8 cellular contexts compared by ENCODE assay signal in the genomic region with DNA sequence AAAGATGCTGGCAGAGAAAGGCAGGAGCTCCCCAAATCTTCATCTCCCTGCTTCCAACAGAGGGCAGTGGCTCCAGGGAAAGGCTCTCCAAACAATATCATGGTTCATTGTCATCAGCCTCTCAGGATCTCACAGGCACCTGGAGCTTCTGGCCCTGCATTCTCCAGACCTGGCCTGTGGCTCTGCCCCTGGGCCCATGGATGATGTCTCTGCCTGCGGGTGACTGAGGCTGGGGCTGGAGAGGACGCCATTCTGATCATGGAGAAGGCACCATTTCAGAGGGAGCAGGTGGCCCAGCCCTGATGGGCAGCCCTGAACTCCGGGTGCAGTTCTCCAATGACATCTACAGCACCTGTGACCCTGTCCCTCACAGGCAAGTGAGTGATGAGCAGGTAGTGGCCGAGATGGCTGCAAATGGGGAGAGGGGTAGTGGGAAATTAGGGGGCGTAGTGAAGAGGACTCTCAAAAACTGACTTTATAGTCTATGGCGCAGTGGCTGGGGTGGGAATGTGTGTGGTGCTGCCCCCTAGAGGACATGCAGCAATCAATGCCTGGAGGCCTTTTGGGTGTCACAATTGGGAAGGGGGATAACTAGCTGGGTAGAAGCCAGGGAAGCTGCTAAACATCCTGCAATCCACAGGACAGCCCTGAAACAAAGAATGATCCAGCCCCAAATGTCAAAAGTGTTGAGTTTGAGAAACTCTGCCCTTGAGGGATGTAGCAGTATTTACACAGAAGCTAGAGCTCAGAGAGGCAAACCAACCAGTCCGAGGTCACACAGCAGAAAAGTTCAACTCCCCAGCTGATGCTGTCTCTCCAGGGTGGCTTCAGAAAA. TPM values are rescaled to one million over a fixed set of nuclear protein-coding genes. Genes with fewer than 3 reads are reported as not detected.
A peak's percentile ranks its signal among the peaks of the same experiment; 100 is the strongest.
DNase-seq lines count a peak whose midpoint lies in the region; ATAC-seq, FAIRE-seq and TF ChIP-seq lines count a peak whose summit lies in the region.

No MANE protein-coding gene starts in this region.

- peaks cover 40% of the 10 kb centered on the region; the same call in 1 of the 2 replicates for H3K4me1 ChIP-seq in HUES48 (ENCODE audit: control insufficient read depth, insufficient read depth, low read length)
- H3K4me1 ChIP-seq in H1 (replicated peaks in 1 of 4; ENCODE audit: control insufficient read depth in 3 of 4, insufficient read depth in 4 of 4, low read length in 3 of 4) = peaks cover 13 to 25% (median 21%) of the 10 kb centered on the region in 4 experiments
- peaks cover 48% of the 10 kb centered on the region for H3K4me1 ChIP-seq in upper lobe of right lung

- CTCF ChIA-PET in H1 (lab: Charles Lee; ENCODE audit: partially characterized antibody) = interaction anchor here (0.7 to 5.5 kb wide), 44 partner anchors 10 to 443 kb away, joined by 3 to 94 read pairs (median 3); no protein-coding TSS in a partner anchor

- no peak overlapping the region for H4K91ac ChIP-seq in H1 (replicated peaks; ENCODE audit: insufficient read length, low read length)

- H2AK5ac ChIP-seq in H1 (ENCODE audit: low read depth, low read length) = no peak overlapping the region

- TF ChIP-seq EP300 in H1 (IDR thresholded peaks at IDR 0.05; ENCODE audit: borderline replicate concordance in 1 of 2, low read depth in 2 of 2, low read length in 2 of 2) = no peak

- TF ChIP-seq CTCF in H1 (IDR thresholded peaks at IDR 0.05; ENCODE audit: control extremely low read depth in 1 of 3, insufficient read depth in 1 of 3, low read depth in 1 of 3, low read length in 3 of 3) = peak in 2 of 3 experiments; percentile 72 to 93; a peak in 3 of 4 replicates
- TF ChIP-seq CTCF in upper lobe of right lung (IDR thresholded peaks at IDR 0.05) = peak; percentile 65

- no peak overlapping the region for H3K56ac ChIP-seq in H1 (replicated peaks; ENCODE audit: insufficient read length, low read depth, low read length)

- peaks cover 13% of the 10 kb centered on the region for H3K79me1 ChIP-seq in H1 (ENCODE audit: low read depth, low read length)

- H3K9ac ChIP-seq in HUES48 (ENCODE audit: low read depth, low read length) = no peak overlapping the region
- peak overlapping the region in 1 of 4 experiments; percentile 20; a peak in 1 of 7 replicates for H3K9ac ChIP-seq in H1 (replicated peaks in 1 of 4; ENCODE audit: extremely low read depth in 1 of 4, low read depth in 3 of 4, low read length in 3 of 4)

- H3K14ac ChIP-seq in H1 (ENCODE audit: insufficient read length) = no peak overlapping the region

- TF ChIP-seq POLR2A in H1 (IDR thresholded peaks at IDR 0.05; ENCODE audit: control extremely low read depth in 1 of 2, low read depth in 2 of 2, low read length in 2 of 2) = peak in 1 of 2 experiments; percentile 7; a peak in 1 of 3 replicates

- H3K4me3 ChIP-seq in HUES48 (ENCODE audit: low read depth, low read length) (no peak overlapping the region), H1 (ENCODE audit: extremely low read depth in 1 of 4, insufficient read depth in 2 of 4, low read depth in 3 of 4, low read length in 4 of 4) (no peak overlapping the region), upper lobe of right lung (no peak overlapping the region)

- peaks cover 31 to 44% of the 10 kb centered on the region in 2 experiments for H4K20me1 ChIP-seq in H1 (replicated peaks in 1 of 2; ENCODE audit: control insufficient read depth in 1 of 2, insufficient read depth in 2 of 2, low read length in 2 of 2)

- intact Hi-C loops in upper lobe of right lung (cut with DNase I) = no loop called here

- H3K79me2 ChIP-seq in H1 (ENCODE audit: control insufficient read depth in 1 of 2, insufficient read depth in 2 of 2, low read length in 2 of 2) = peaks cover 8 to 72% of the 10 kb centered on the region in 2 experiments

- H3K36me3 ChIP-seq in HUES48 (ENCODE audit: control insufficient read depth, insufficient read depth, low read length) (no peaks in the 10 kb centered on the region), H1 (ENCODE audit: control insufficient read depth in 2 of 4, insufficient read depth in 4 of 4, low read length in 3 of 4) (peaks cover 0 to 3% (median 0%) of the 10 kb centered on the region in 4 experiments; a peak in 2 of 8 replicates), upper lobe of right lung (peaks cover 4% of the 10 kb centered on the region)

- H2BK5ac ChIP-seq in H1 (ENCODE audit: low read depth, low read length) = no peak overlapping the region

- H3K23ac ChIP-seq in H1 (ENCODE audit: insufficient read length) = no peak overlapping the region

- peak; percentile 51 to 55 for TF ChIP-seq RAD21 in H1 (IDR thresholded peaks at IDR 0.05 in 1 of 2, conservative IDR thresholded peaks at IDR 0.05 in 1 of 2; ENCODE audit: low read depth in 2 of 2, low read length in 2 of 2)

- peak; percentile 48 for DNase-seq in CD1c-positive myeloid dendritic cell (ENCODE audit: extremely low spot score)
- DNase-seq in activated CD4-positive, alpha-beta T cell treated with anti-CD3 and anti-CD28 coated beads for 4 hours = peak; percentile 33 to 42
- peak in 1 of 2 experiments; percentile 81 for DNase-seq in H1 (ENCODE audit: low read depth in 1 of 2, low spot score in 2 of 2)
- peak; percentile 39 for DNase-seq in myocyte (ENCODE audit: low read depth)
- DNase-seq in upper lobe of right lung = no peak
- no peak for DNase-seq in occipital lobe (lab: John Stamatoyannopoulos, UW)

- H4K5ac ChIP-seq in H1 (ENCODE audit: insufficient read length, low read depth, low read length) = no peak overlapping the region

- POLR2A ChIA-PET in H1 (lab: Charles Lee; ENCODE audit: partially characterized antibody) = interaction anchor here (0.9 to 1.3 kb wide), 4 partner anchors 17 to 321 kb away, joined by 3 to 4 read pairs (median 3); no protein-coding TSS in a partner anchor

- WGBS in H1 (ENCODE audit: extremely low coverage in 1 of 2, insufficient coverage in 1 of 2, insufficient read length in 1 of 2, insufficient replicate concordance in 2 of 2, low coverage in 1 of 2, low lambda C conversion rate in 2 of 2, missing lambda C conversion rate in 1 of 2), 2 experiments = 69% methylated on average over 7 of the region's 7 CpGs; no CpG with 5 or more reads in 1 of the 2 experiments

- ATAC-seq in upper lobe of right lung (peak; percentile 55), GM21717 (IDR thresholded peaks at IDR 0.05; ENCODE audit: unreplicated experiment) (no peak)

- FAIRE-seq in H1 (lab: Jason Lieb, UNC) = no peak

- no peak overlapping the region for H2BK20ac ChIP-seq in H1 (ENCODE audit: low read length)

- H3K23me2 ChIP-seq in H1 (ENCODE audit: low read depth, low read length) = peaks cover 1% of the 10 kb centered on the region; the same call in 1 of the 2 replicates

- H2BK12ac ChIP-seq in H1 (ENCODE audit: low read depth, low read length) = no peak overlapping the region

- H3K18ac ChIP-seq in H1 (ENCODE audit: extremely low read depth, low read length) = no peak overlapping the region

- H3K27me3 ChIP-seq in HUES48 (ENCODE audit: control insufficient read depth, insufficient read depth, low read length) (no peaks in the 10 kb centered on the region), H1 (replicated peaks in 1 of 4; ENCODE audit: control insufficient read depth in 3 of 4, extremely low read depth in 1 of 4, insufficient read depth in 3 of 4, low read length in 3 of 4) (no peaks in the 10 kb centered on the region), upper lobe of right lung (no peaks in the 10 kb centered on the region)

- H4K8ac ChIP-seq in H1 (ENCODE audit: extremely low read depth, insufficient read depth, low read length) = no peak overlapping the region

- H3K4me2 ChIP-seq in H1 (ENCODE audit: insufficient read depth in 1 of 2, low read depth in 2 of 2, low read length in 2 of 2) = peak overlapping the region in 1 of 2 experiments; percentile 13; a peak in 2 of 4 replicates

- H2AFZ ChIP-seq in H1 (ENCODE audit: low read length) = no peak overlapping the region

- no peak overlapping the region for H2BK120ac ChIP-seq in H1 (replicated peaks; ENCODE audit: low read depth, low read length)

- no peak overlapping the region for H2BK15ac ChIP-seq in H1 (ENCODE audit: low read length)

- H3K4ac ChIP-seq in H1 (replicated peaks; ENCODE audit: insufficient read length, low read depth, low read length) = no peak overlapping the region

- H3K9me3 ChIP-seq in HUES48 (ENCODE audit: control insufficient read depth, insufficient read depth, low read length) = no peaks in the 10 kb centered on the region
- H3K9me3 ChIP-seq in H1 (ENCODE audit: insufficient read depth in 2 of 2, low read depth in 1 of 2, low read length in 1 of 2) = no peaks in the 10 kb centered on the region
- no peaks in the 10 kb centered on the region for H3K9me3 ChIP-seq in upper lobe of right lung

- peak overlapping the region; percentile 47 for H3K27ac ChIP-seq in HUES48 (ENCODE audit: low read depth, low read length)
- no peak overlapping the region for H3K27ac ChIP-seq in H1 (ENCODE audit: low read depth, low read length)
- H3K27ac ChIP-seq in upper lobe of right lung = no peak overlapping the region

TF ChIP-seq in H1, 55 proteins besides CTCF, POLR2A, EP300 and RAD21 (continues in another document):
- TF ChIP-seq NANOG (IDR thresholded peaks at IDR 0.05; ENCODE audit: insufficient read depth, low read depth, low read length, poor library complexity, severe bottlenecking) = no peak
- TF ChIP-seq CREB1 (IDR thresholded peaks at IDR 0.05) = peak; percentile 25; the same call in 1 of the 2 replicates
- TF ChIP-seq TAF1 (IDR thresholded peaks at IDR 0.05; ENCODE audit: low read depth, low read length) = no peak
- TF ChIP-seq KDM1A (IDR thresholded peaks at IDR 0.05; ENCODE audit: borderline replicate concordance, low read length) = peak; percentile 65
- no peak for TF ChIP-seq BCL11A (IDR thresholded peaks at IDR 0.05; ENCODE audit: low read depth in 2 of 2, low read length in 2 of 2)
- no peak for TF ChIP-seq CEBPB (IDR thresholded peaks at IDR 0.05; ENCODE audit: low read depth, low read length)
- TF ChIP-seq RFX5 (IDR thresholded peaks at IDR 0.05; ENCODE audit: borderline replicate concordance, low read depth, low read length) = no peak
- no peak for TF ChIP-seq FOSL1 (IDR thresholded peaks at IDR 0.05; ENCODE audit: insufficient read depth, low read depth, low read length)
- no peak for TF ChIP-seq EGR1 (IDR thresholded peaks at IDR 0.05; ENCODE audit: borderline replicate concordance, low read depth, low read length)

RNA-seq across cellular contexts. Expression of gene SH3PXD2B, which starts 3.2 kb away (rescaled TPM):
- 72.9 and 74.9 TPM in 2 replicates for total RNA-seq in H1 (2021; fragmentation: NEBNext Ultra II Directional; extraction: Animal tissue kit (Norgen Biotek cat#: 25700))
- 25.8 and 32.9 TPM in 2 replicates for polyA plus RNA-seq in H1 (2011; rRNA removed)
- 20.8 TPM for polyA plus RNA-seq in H1 (2011; cell fraction: cytosol; rRNA removed)
- 36.8 TPM for polyA plus RNA-seq in H1 (2011; cell fraction: nucleus; rRNA removed)
- 41.9 to 57.7 TPM (median 50.6 TPM) in 4 replicates for polyA plus RNA-seq in H1 (2012, experiment 1 of 2)
- 27.7 TPM for polyA plus RNA-seq in H1 (2012, experiment 2 of 2)
- polyA plus RNA-seq in H1 (2013, experiment 1 of 2) = 27.0 TPM
- polyA plus RNA-seq in H1 (2013, experiment 2 of 2) = 26.0 TPM
- 60.2 and 64.5 TPM in 2 replicates for polyA minus RNA-seq in H1 (2011; rRNA and poly(A)+ RNA removed)
- polyA minus RNA-seq in H1 (2011; cell fraction: cytosol; rRNA and poly(A)+ RNA removed) = 37.4 TPM
- 30.4 TPM for polyA minus RNA-seq in H1 (2011; cell fraction: nucleus; rRNA and poly(A)+ RNA removed)
- total RNA-seq in myocyte (19.4 and 28.8 TPM in 2 replicates), upper lobe of right lung (46.2 TPM), occipital lobe (17.6 TPM)
- 43.1 TPM for polyA plus RNA-seq in myocyte (2012)

Comparison
In these comparisons a context has a peak if more than half of its experiments do, and no peak if none do; other contexts are left out.
1. DNase-seq: peak in CD1c-positive myeloid dendritic cell (single experiment), activated CD4-positive, alpha-beta T cell treated with anti-CD3 and anti-CD28 coated beads for 4 hours (2 of 2) and myocyte (single experiment); none in upper lobe of right lung (single experiment) and occipital lobe (single experiment).